ENCODE assay signal across 10 cellular contexts in genomic region chr9:129178983-129179382, GRCh38. TPM values are rescaled to one million over a fixed set of nuclear protein-coding genes. Genes with fewer than 3 reads are reported as not detected.
DNase-seq lines count a peak whose midpoint lies in the region; ATAC-seq and TF ChIP-seq lines count a peak whose summit lies in the region.
"Had no signal": no experiment of that assay in that cellular context is flagged by ENCODE, and none has a peak within 500 bp of the region (broad histone marks: within the 10 kb centered on the region; RNA-seq: fewer than 3 reads in every experiment).

No MANE protein-coding gene starts in this region.

- H3K36me3 Mint-ChIP-seq in GM23338 (ENCODE audit: low read depth), result no peaks in the 10 kb centered on the region
- H3K36me3 Mint-ChIP-seq in activated naive CD8-positive, alpha-beta T cell treated with anti-CD3 and anti-CD28 coated beads, Interleukin-2, amount 10 ng/mL, durations not matched to agents 7 days and 5 days, result no peaks in the 10 kb centered on the region
- H3K36me3 Mint-ChIP-seq in naive thymus-derived CD4-positive, alpha-beta T cell, result no peaks in the 10 kb centered on the region

- H3K4me1 ChIP-seq in GM23338 (ENCODE audit: insufficient read depth), result peaks cover 6% of the 10 kb centered on the region; the same call in 1 of the 2 replicates
- H3K4me1 ChIP-seq in naive thymus-derived CD4-positive, alpha-beta T cell (ENCODE audit: control insufficient read depth in 2 of 2, insufficient read depth in 2 of 2, low read length in 2 of 2), result peaks cover 0 to 4% of the 10 kb centered on the region in 2 donors

- H3K4me2 ChIP-seq in GM23338, result peak overlapping the region; percentile 92

- DNase-seq in COLO668 (lab: John Stamatoyannopoulos, UW; ENCODE audit: unreplicated experiment) (peak; percentile 28), GM23338 (ENCODE audit: low spot score) (peak; percentile 100), CD1c-positive myeloid dendritic cell (ENCODE audit: extremely low spot score) (no peak)
- no peak for DNase-seq in activated naive CD8-positive, alpha-beta T cell treated with anti-CD3 and anti-CD28 coated beads, Interleukin-2, amount 10 ng/mL, durations not matched to agents 7 days and 5 days
- DNase-seq in naive thymus-derived CD4-positive, alpha-beta T cell, result no peak
- DNase-seq in NK-92 treated with Interleukin-12 subunit alpha and Interleukin-12 subunit beta, amount 100 ng/mL, for 24 hours (lab: John Stamatoyannopoulos, UW), result no peak
- DNase-seq: activated gamma-delta T cell treated with Interleukin-2 at 50 U/mL for 16 hours, GM23248 had no signal

- peaks cover 35% of the 10 kb centered on the region for H4K20me1 ChIP-seq in GM23338 (replicated peaks; ENCODE audit: insufficient read depth)

- H3K36me3 ChIP-seq in GM23338 (ENCODE audit: insufficient read depth), result no peaks in the 10 kb centered on the region
- H3K36me3 ChIP-seq in naive thymus-derived CD4-positive, alpha-beta T cell (ENCODE audit: control insufficient read depth in 2 of 3, insufficient read depth in 3 of 3, low read length in 3 of 3), result no peaks in the 10 kb centered on the region
- H3K36me3 ChIP-seq: heart left ventricle had no signal

- POLR2A ChIA-PET in activated naive CD8-positive, alpha-beta T cell treated with anti-CD3 and anti-CD28 coated beads, Interleukin-2, amount 10 ng/mL, durations not matched to agents 7 days and 5 days (lab: Charles Lee), result interaction anchor here (1.6 to 3.1 kb wide), 4 partner anchors 8 to 447 kb away, joined by 10 to 22 read pairs (median 14); partner anchors contain the start of gene NTMT1
- POLR2A ChIA-PET in naive thymus-derived CD4-positive, alpha-beta T cell (lab: Charles Lee), result interaction anchor here (0.8 to 8.2 kb wide), 6 partner anchors 8 to 445 kb away, joined by 3 to 119 read pairs (median 5); no protein-coding TSS in a partner anchor

- H3K27ac Mint-ChIP-seq in GM23338, result no peak overlapping the region
- H3K27ac Mint-ChIP-seq in activated naive CD8-positive, alpha-beta T cell treated with anti-CD3 and anti-CD28 coated beads, Interleukin-2, amount 10 ng/mL, durations not matched to agents 7 days and 5 days, result peak overlapping the region; percentile 16
- H3K27ac Mint-ChIP-seq in naive thymus-derived CD4-positive, alpha-beta T cell, result peak overlapping the region in 1 of 9 donors; percentile 23

- ATAC-seq in GM23338 (peak; percentile 64), GM21723 (IDR thresholded peaks at IDR 0.05; ENCODE audit: unreplicated experiment) (no peak)
- no peak for ATAC-seq in activated naive CD8-positive, alpha-beta T cell treated with anti-CD3 and anti-CD28 coated beads, Interleukin-2, amount 10 ng/mL, durations not matched to agents 7 days and 5 days (ENCODE audit: low read depth)
- ATAC-seq in naive thymus-derived CD4-positive, alpha-beta T cell, result no peak

- H3K4me3 Mint-ChIP-seq in GM23338, result peak overlapping the region; percentile 60
- peak overlapping the region; percentile 56 for H3K4me3 Mint-ChIP-seq in activated naive CD8-positive, alpha-beta T cell treated with anti-CD3 and anti-CD28 coated beads, Interleukin-2, amount 10 ng/mL, durations not matched to agents 7 days and 5 days
- peak overlapping the region in 8 of 10 donors; percentile 7 to 90 (median 50) for H3K4me3 Mint-ChIP-seq in naive thymus-derived CD4-positive, alpha-beta T cell

- TF ChIP-seq CTCF in GM23338 (conservative IDR thresholded peaks at IDR 0.05; ENCODE audit: low read depth in 2 of 2), result no peak

- H3K27me3 Mint-ChIP-seq in GM23338 (ENCODE audit: insufficient read depth, low read depth, poor library complexity), result peaks cover 85% of the 10 kb centered on the region
- no peaks in the 10 kb centered on the region for H3K27me3 Mint-ChIP-seq in activated naive CD8-positive, alpha-beta T cell treated with anti-CD3 and anti-CD28 coated beads, Interleukin-2, amount 10 ng/mL, durations not matched to agents 7 days and 5 days
- H3K27me3 Mint-ChIP-seq in naive thymus-derived CD4-positive, alpha-beta T cell, result no peaks in the 10 kb centered on the region

- H3K9me3 ChIP-seq in naive thymus-derived CD4-positive, alpha-beta T cell (ENCODE audit: control insufficient read depth in 2 of 3, low read length in 3 of 3), result no peaks in the 10 kb centered on the region
- H3K9me3 ChIP-seq: heart left ventricle had no signal

- CTCF ChIA-PET in naive thymus-derived CD4-positive, alpha-beta T cell (lab: Charles Lee), result interaction anchor here (0.7 to 1.6 kb wide), 2 partner anchors 36 to 896 kb away, joined by 3 read pairs; no protein-coding TSS in a partner anchor

- intact Hi-C loops in naive thymus-derived CD4-positive, alpha-beta T cell (cut with micrococcal nuclease), result loop anchor here (1.0 to 5.0 kb wide), 8 partner anchors 23 to 722 kb away; partner anchors contain the start of genes MIGA2 (in 1 of the 2), NTMT1 (in 1 of the 2) and ODF2 (in 1 of the 2)

- no peak overlapping the region for H2AFZ ChIP-seq in GM23338
- H2AFZ ChIP-seq: GM23248 had no signal

- peaks cover 17% of the 10 kb centered on the region for H3K4me1 Mint-ChIP-seq in GM23338
- H3K4me1 Mint-ChIP-seq in activated naive CD8-positive, alpha-beta T cell treated with anti-CD3 and anti-CD28 coated beads, Interleukin-2, amount 10 ng/mL, durations not matched to agents 7 days and 5 days, result peaks cover 8% of the 10 kb centered on the region
- H3K4me1 Mint-ChIP-seq in naive thymus-derived CD4-positive, alpha-beta T cell, result peaks cover 0 to 13% (median 5%) of the 10 kb centered on the region in 7 donors

- peak overlapping the region; percentile 27; the same call in 1 of the 2 replicates for H3K4me3 ChIP-seq in GM23338
- H3K4me3 ChIP-seq in naive thymus-derived CD4-positive, alpha-beta T cell (ENCODE audit: low read length), result no peak overlapping the region

- no peaks in the 10 kb centered on the region for H3K9me2 ChIP-seq in GM23338 (ENCODE audit: insufficient read depth)

- H3K79me2 ChIP-seq in GM23338 (replicated peaks; ENCODE audit: insufficient read depth), result no peaks in the 10 kb centered on the region

- peaks cover 17% of the 10 kb centered on the region for H3F3A ChIP-seq in GM23338 (replicated peaks; ENCODE audit: low read depth)

- no peak overlapping the region for H3K27ac ChIP-seq in GM23338 (ENCODE audit: low read depth)
- no peak overlapping the region for H3K27ac ChIP-seq in naive thymus-derived CD4-positive, alpha-beta T cell (ENCODE audit: low read depth, low read length)
- H3K27ac ChIP-seq: GM23248 had no signal

- H3K27me3 ChIP-seq in GM23338 (ENCODE audit: insufficient read depth), result peaks cover 92% of the 10 kb centered on the region
- H3K27me3 ChIP-seq in naive thymus-derived CD4-positive, alpha-beta T cell (ENCODE audit: control insufficient read depth in 2 of 2, insufficient read depth in 2 of 2, low read length in 2 of 2), result no peaks in the 10 kb centered on the region
- H3K27me3 ChIP-seq: heart left ventricle had no signal

- no peaks in the 10 kb centered on the region; the same call in 2 of the 3 replicates for H3K9me3 Mint-ChIP-seq in GM23338
- H3K9me3 Mint-ChIP-seq in activated naive CD8-positive, alpha-beta T cell treated with anti-CD3 and anti-CD28 coated beads, Interleukin-2, amount 10 ng/mL, durations not matched to agents 7 days and 5 days, result no peaks in the 10 kb centered on the region
- no peaks in the 10 kb centered on the region for H3K9me3 Mint-ChIP-seq in naive thymus-derived CD4-positive, alpha-beta T cell

RNA-seq across cellular contexts. Expression of gene IER5L, which starts 0.9 kb away (rescaled TPM):
- 0.90 and 1.2 TPM in 2 replicates for total RNA-seq in GM23338 (2014; rRNA removed; shearing (Covaris generic))
- polyA plus RNA-seq in GM23338 (2016; fragmentation: Nextera tagmentation; extraction: Ambion mirVana), result 0.19 and 0.24 TPM in 2 replicates
- 1 to 10 TPM; 8.6 to 8.8 TPM for total RNA-seq in activated naive CD8-positive, alpha-beta T cell treated with anti-CD3 and anti-CD28 coated beads, Interleukin-2, amount 10 ng/mL, durations not matched to agents 7 days and 5 days
- 1 to 10 TPM; 3.4 to 6.8 (median 3.8) TPM for total RNA-seq in naive thymus-derived CD4-positive, alpha-beta T cell
- polyA plus RNA-seq in naive thymus-derived CD4-positive, alpha-beta T cell, result under 1 TPM in 1 of 2 donors, not detected in 1; 0.08 TPM

Comparison
In these comparisons a context has a peak if more than half of its experiments do, and no peak if none do; other contexts are left out.
1. DNase-seq: peak in COLO668 (single experiment) and GM23338 (single experiment); none in activated naive CD8-positive, alpha-beta T cell treated with anti-CD3 and anti-CD28 coated beads, Interleukin-2, amount 10 ng/mL, durations not matched to agents 7 days and 5 days (single experiment), naive thymus-derived CD4-positive, alpha-beta T cell (0 of 9), NK-92 treated with Interleukin-12 subunit alpha and Interleukin-12 subunit beta, amount 100 ng/mL, for 24 hours (single experiment) and CD1c-positive myeloid dendritic cell (single experiment).
2. Peak in every context shown above with its lines, with median percentiles within 50 percentile points of each other: H3K4me3 Mint-ChIP-seq.